Comparison of ENCODE assay signal across 24 cellular contexts in the genomic region with DNA sequence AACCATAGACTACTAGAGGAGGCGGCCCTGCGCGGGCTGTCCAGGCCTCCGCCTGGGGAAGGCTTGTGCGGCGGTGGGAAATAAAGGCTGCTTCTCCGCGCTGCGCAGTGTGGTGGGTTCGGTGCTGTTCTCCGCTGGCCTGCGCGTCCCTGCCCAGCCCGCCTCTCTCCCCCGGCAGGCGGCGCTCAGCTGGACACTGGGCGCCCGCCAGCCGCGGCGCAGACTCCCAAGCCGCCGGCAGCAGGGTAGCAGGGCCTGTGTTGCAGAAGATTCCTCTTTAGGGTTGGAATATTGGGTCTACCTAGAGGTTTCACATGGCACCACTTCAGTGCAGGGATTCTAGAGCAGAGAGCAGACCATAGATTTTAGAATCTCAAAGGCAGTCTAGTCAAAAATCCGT.
"Had no signal": no experiment of that assay in that cellular context is flagged by ENCODE, and none has a peak within 500 bp of the region (broad histone marks: within the 10 kb centered on the region; RNA-seq: fewer than 3 reads in every experiment).

No MANE protein-coding gene starts in this region.

- H3K27ac Mint-ChIP-seq: mesothelial cell of epicardium; natural killer cell; stimulated activated naive CD8-positive, alpha-beta T cell treated with anti-CD3 and anti-CD28 coated beads, Interleukin-15, Interleukin-2, amounts not matched to agents 100 ng/mL and 50 ng/mL, for 24 hours; type B pancreatic cell had no signal

- H3K36me3 Mint-ChIP-seq: mesothelial cell of epicardium, naive B cell, natural killer cell, type B pancreatic cell had no signal

- ATAC-seq: left colon, left lung, natural killer cell, pancreas had no signal

- H3K4me3 Mint-ChIP-seq: mesothelial cell of epicardium; naive B cell; natural killer cell; stimulated activated naive CD8-positive, alpha-beta T cell treated with anti-CD3 and anti-CD28 coated beads, Interleukin-15, Interleukin-2, amounts not matched to agents 100 ng/mL and 50 ng/mL, for 24 hours; type B pancreatic cell had no signal

- DNase-seq: hippocampal formation; left colon; left lung; mesendoderm; naive B cell; natural killer cell; nucleus accumbens; pancreas; posterior cingulate gyrus; right lobe of liver; stimulated activated CD4-positive, alpha-beta T cell treated with anti-CD3 and anti-CD28 coated beads, Interleukin-1b, Interleukin-23, amount 100 ng/mL, for 48 hours; stimulated activated CD4-positive, alpha-beta T cell treated with anti-CD3 and anti-CD28 coated beads, Interleukin-2, amount 100 ng/mL, for 48 hours; stimulated activated CD4-positive, alpha-beta T cell treated with anti-CD3 and anti-CD28 coated beads, Interleukin-4, amount 100 ng/mL, for 4 hours; stimulated activated CD8-positive, alpha-beta memory T cell treated with anti-CD3 and anti-CD28 coated beads, Interleukin-4, amount 100 ng/mL, for 48 hours; stimulated activated naive CD4-positive, alpha-beta T cell; uterus had no signal

- H3K27me3 Mint-ChIP-seq: naive B cell; stimulated activated naive CD8-positive, alpha-beta T cell treated with anti-CD3 and anti-CD28 coated beads, Interleukin-15, Interleukin-2, amounts not matched to agents 100 ng/mL and 50 ng/mL, for 24 hours had no signal

- H3K27me3 ChIP-seq: pancreas, right atrium auricular region, right lobe of liver, suprapubic skin, tibial nerve, uterus had no signal

- H3K4me1 Mint-ChIP-seq: mesothelial cell of epicardium had no signal

- H3K4me1 ChIP-seq: left lung, pancreas, right atrium auricular region, right lobe of liver, suprapubic skin, tibial nerve, uterus had no signal

- H3K4me2 ChIP-seq: smooth muscle cell had no signal

- H3K36me3 ChIP-seq: left lung, pancreas, right atrium auricular region, right lobe of liver, suprapubic skin, tibial nerve, uterus had no signal

- H3K27ac ChIP-seq: left lung, pancreas, right atrium auricular region, right lobe of liver, suprapubic skin, tibial nerve, uterus had no signal

- H3K9me3 ChIP-seq: left lung, pancreas, right atrium auricular region, right lobe of liver, suprapubic skin, tibial nerve, uterus had no signal

- H3K4me3 ChIP-seq: left lung, lung, pancreas, right atrium auricular region, right lobe of liver, smooth muscle cell, suprapubic skin, tibial nerve, uterus had no signal

- H3K9me3 Mint-ChIP-seq: mesothelial cell of epicardium, natural killer cell, type B pancreatic cell had no signal
